21 cellular contexts compared by ENCODE assay signal in the genomic region with DNA sequence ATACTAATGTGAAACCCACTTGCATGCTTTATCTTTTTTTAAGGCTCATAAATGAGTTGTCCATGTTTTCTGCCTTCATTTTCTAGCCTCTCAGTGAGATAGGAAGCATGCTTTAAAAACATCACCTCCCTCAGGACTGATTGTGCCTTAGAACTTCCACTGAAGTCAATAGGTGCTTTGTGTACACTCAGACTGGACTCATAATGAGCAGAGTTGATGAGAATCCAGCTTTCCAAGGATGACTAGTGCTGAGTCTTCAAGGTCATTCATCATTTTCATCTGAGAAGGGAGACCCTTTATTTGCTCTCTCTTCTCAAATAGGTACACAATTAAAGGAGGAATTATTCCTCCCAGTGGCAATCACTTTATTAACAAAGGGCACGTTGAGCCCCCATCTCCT.
DNase-seq lines count a peak whose midpoint lies in the region; ATAC-seq and TF ChIP-seq lines count a peak whose summit lies in the region.
"Had no signal": no experiment of that assay in that cellular context is flagged by ENCODE, and none has a peak within 500 bp of the region (broad histone marks: within the 10 kb centered on the region; RNA-seq: fewer than 3 reads in every experiment).

No MANE protein-coding gene starts in this region.

- H3K4me1 ChIP-seq in fibroblast of lung (ENCODE audit: control insufficient read depth, extremely low read depth, insufficient read depth, low read length), result no peaks in the 10 kb centered on the region
- H3K4me1 ChIP-seq: Peyer's patch had no signal

- H3K4me3 Mint-ChIP-seq in WTC11 (no peak overlapping the region), osteocyte (ENCODE audit: unreplicated experiment) (no peak overlapping the region)
- H3K4me3 Mint-ChIP-seq: B cell had no signal

- H3K9me3 Mint-ChIP-seq in WTC11, result peaks cover 3% of the 10 kb centered on the region; the same call in 1 of the 2 replicates
- H3K9me3 Mint-ChIP-seq in osteocyte (ENCODE audit: unreplicated experiment), result no peaks in the 10 kb centered on the region

- CTCF ChIA-PET in WTC11 (lab: Charles Lee), result no interaction called here

- POLR2A ChIA-PET in WTC11 (lab: Charles Lee), result no interaction called here

- no peaks in the 10 kb centered on the region for H3K4me1 Mint-ChIP-seq in WTC11
- no peaks in the 10 kb centered on the region for H3K4me1 Mint-ChIP-seq in osteocyte (ENCODE audit: unreplicated experiment)
- H3K4me1 Mint-ChIP-seq: B cell had no signal

- H3K27me3 ChIP-seq in fibroblast of lung (ENCODE audit: control insufficient read depth, insufficient read depth, low read length), result no peaks in the 10 kb centered on the region
- H3K27me3 ChIP-seq: MG63, Peyer's patch had no signal

- no peak for TF ChIP-seq CTCF in fibroblast of lung (conservative IDR thresholded peaks at IDR 0.05 in 1 of 2, IDR thresholded peaks at IDR 0.05 in 1 of 2; ENCODE audit: low read depth in 1 of 2, low read length in 2 of 2)
- TF ChIP-seq CTCF in WTC11 (IDR thresholded peaks at IDR 0.05), result no peak
- TF ChIP-seq CTCF in osteocyte (IDR thresholded peaks at IDR 0.05), result no peak

- H3K36me3 Mint-ChIP-seq in WTC11 (no peaks in the 10 kb centered on the region), osteocyte (ENCODE audit: unreplicated experiment) (no peaks in the 10 kb centered on the region)

- H3K79me2 ChIP-seq in fibroblast of lung (ENCODE audit: control insufficient read depth, insufficient read depth, low read length), result no peaks in the 10 kb centered on the region

- ATAC-seq in WTC11, result no peak
- ATAC-seq: HCT116 had no signal

- H3K36me3 ChIP-seq in fibroblast of lung (ENCODE audit: control insufficient read depth, insufficient read depth, low read length), result no peaks in the 10 kb centered on the region
- H3K36me3 ChIP-seq: MG63, Peyer's patch had no signal

- no peak overlapping the region for H3K4me3 ChIP-seq in fibroblast of lung (replicated peaks in 1 of 4; ENCODE audit: control extremely low read depth in 1 of 4, insufficient read depth in 1 of 4, low read depth in 3 of 4, low read length in 4 of 4)
- H3K4me3 ChIP-seq: MG63, Peyer's patch had no signal

- no peaks in the 10 kb centered on the region for H4K20me1 ChIP-seq in fibroblast of lung (ENCODE audit: control insufficient read depth, extremely low read depth, insufficient read depth, low read length)

- DNase-seq in NCI-H748 (lab: John Stamatoyannopoulos, UW; ENCODE audit: unreplicated experiment), result peak; percentile 10
- no peak for DNase-seq in NCI-H748 treated with DMSO at 0.1 percent for 48 hours (lab: John Stamatoyannopoulos, UW)
- peak; percentile 88 for DNase-seq in NCI-H69 (lab: John Stamatoyannopoulos, UW)
- DNase-seq in fibroblast of lung (ENCODE audit: low read depth in 2 of 2), result peak in 1 of 2 donors; percentile 22
- DNase-seq in WTC11 (ENCODE audit: low spot score), result no peak
- no peak for DNase-seq in RPMI8226
- DNase-seq in osteocyte (ENCODE audit: extremely low spot score, unreplicated experiment), result no peak
- DNase-seq: COR-L47; DMS 273 treated with DMSO at 0.1 percent for 48 hours; DND-41; Kasumi-1; MG63; NCI-H1048; NCI-H187 treated with DMSO at 0.1 percent for 48 hours; NCI-H526 treated with DMSO at 0.1 percent for 48 hours; NK-92 treated with Interleukin-12 subunit alpha and Interleukin-12 subunit beta, amount 100 ng/mL, for 24 hours; Peyer's patch; SHP77; SK-N-SH had no signal

- H2AFZ ChIP-seq in fibroblast of lung (ENCODE audit: low read length), result peak overlapping the region; percentile 15

- no peak overlapping the region for H3K4me2 ChIP-seq in fibroblast of lung (ENCODE audit: extremely low read depth, insufficient read depth, low read length)
- H3K4me2 ChIP-seq: SK-N-SH had no signal

- H3K27me3 Mint-ChIP-seq in WTC11 (ENCODE audit: low read depth), result no peaks in the 10 kb centered on the region
- H3K27me3 Mint-ChIP-seq in osteocyte (ENCODE audit: unreplicated experiment), result no peaks in the 10 kb centered on the region
- H3K27me3 Mint-ChIP-seq: B cell had no signal

- H3K9ac ChIP-seq in fibroblast of lung (ENCODE audit: insufficient read depth, low read length), result no peak overlapping the region
- H3K9ac ChIP-seq: SK-N-SH had no signal

- no peak overlapping the region for H3K27ac Mint-ChIP-seq in WTC11
- no peak overlapping the region for H3K27ac Mint-ChIP-seq in osteocyte (ENCODE audit: unreplicated experiment)
- H3K27ac Mint-ChIP-seq: B cell had no signal

- H3K9me3 ChIP-seq in fibroblast of lung (ENCODE audit: control insufficient read depth, insufficient read depth, low read depth, low read length), result no peaks in the 10 kb centered on the region
- H3K9me3 ChIP-seq: MG63, Peyer's patch, SK-N-SH had no signal

- H3K27ac ChIP-seq in fibroblast of lung (ENCODE audit: insufficient read depth, low read length), result no peak overlapping the region
- H3K27ac ChIP-seq: Peyer's patch had no signal

TF ChIP-seq in WTC11, 78 proteins besides CTCF, POLR2A, EP300 and RAD21 (continues in another document):
- TF ChIP-seq MAX (CRISPR knock-in tag; IDR thresholded peaks at IDR 0.05) (no peak), NR3C1 (CRISPR knock-in tag; conservative IDR thresholded peaks at IDR 0.05; ENCODE audit: low read depth) (no peak), NFE2L1 (CRISPR knock-in tag; IDR thresholded peaks at IDR 0.05) (no peak), MYBL2 (CRISPR knock-in tag; IDR thresholded peaks at IDR 0.05) (no peak), ELF4 (CRISPR knock-in tag; IDR thresholded peaks at IDR 0.05; ENCODE audit: low read depth) (no peak), ZNF281 (CRISPR knock-in tag; IDR thresholded peaks at IDR 0.05) (no peak), ZNF138 (CRISPR knock-in tag; conservative IDR thresholded peaks at IDR 0.05) (no peak), KAT7 (CRISPR knock-in tag; IDR thresholded peaks at IDR 0.05; ENCODE audit: borderline replicate concordance) (no peak), ZNF512 (CRISPR knock-in tag; IDR thresholded peaks at IDR 0.05; ENCODE audit: borderline replicate concordance) (no peak)
- TF ChIP-seq, protein P1, sequence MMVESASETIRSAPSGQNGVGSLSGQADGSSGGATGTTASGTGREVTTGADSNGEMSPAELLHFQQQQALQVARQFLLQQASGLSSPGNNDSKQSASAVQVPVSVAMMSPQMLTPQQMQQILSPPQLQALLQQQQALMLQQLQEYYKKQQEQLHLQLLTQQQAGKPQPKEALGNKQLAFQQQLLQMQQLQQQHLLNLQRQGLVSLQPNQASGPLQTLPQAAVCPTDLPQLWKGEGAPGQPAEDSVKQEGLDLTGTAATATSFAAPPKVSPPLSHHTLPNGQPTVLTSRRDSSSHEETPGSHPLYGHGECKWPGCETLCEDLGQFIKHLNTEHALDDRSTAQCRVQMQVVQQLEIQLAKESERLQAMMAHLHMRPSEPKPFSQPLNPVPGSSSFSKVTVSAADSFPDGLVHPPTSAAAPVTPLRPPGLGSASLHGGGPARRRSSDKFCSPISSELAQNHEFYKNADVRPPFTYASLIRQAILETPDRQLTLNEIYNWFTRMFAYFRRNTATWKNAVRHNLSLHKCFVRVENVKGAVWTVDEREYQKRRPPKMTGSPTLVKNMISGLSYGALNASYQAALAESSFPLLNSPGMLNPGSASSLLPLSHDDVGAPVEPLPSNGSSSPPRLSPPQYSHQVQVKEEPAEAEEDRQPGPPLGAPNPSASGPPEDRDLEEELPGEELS (CRISPR knock-in tag; IDR thresholded peaks at IDR 0.05), result no peak
- TF ChIP-seq, protein P2, sequence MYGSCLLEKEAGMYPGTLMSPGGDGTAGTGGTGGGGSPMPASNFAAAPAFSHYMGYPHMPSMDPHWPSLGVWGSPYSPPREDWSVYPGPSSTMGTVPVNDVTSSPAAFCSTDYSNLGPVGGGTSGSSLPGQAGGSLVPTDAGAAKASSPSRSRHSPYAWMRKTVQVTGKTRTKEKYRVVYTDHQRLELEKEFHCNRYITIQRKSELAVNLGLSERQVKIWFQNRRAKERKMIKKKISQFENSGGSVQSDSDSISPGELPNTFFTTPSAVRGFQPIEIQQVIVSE (CRISPR knock-in tag; IDR thresholded peaks at IDR 0.05; ENCODE audit: borderline replicate concordance), result no peak

Comparison
In these comparisons a context has a peak if more than half of its experiments do, and no peak if none do; other contexts are left out.
1. DNase-seq: peak in NCI-H748 (single experiment) and NCI-H69 (single experiment); none in NCI-H748 treated with DMSO at 0.1 percent for 48 hours (single experiment), WTC11 (single experiment), RPMI8226 (single experiment) and osteocyte (single experiment).